3 cellular contexts compared by ENCODE assay signal in genomic region chr7:1641173-1641572, GRCh38.
TF ChIP-seq lines count a peak whose summit lies in the region.

No MANE protein-coding gene starts in this region.

TF ChIP-seq in A549, 52 proteins besides CTCF, POLR2A, EP300 and RAD21:
- no peak for TF ChIP-seq HDAC2 (IDR thresholded peaks at IDR 0.05)
- TF ChIP-seq EHMT2 (IDR thresholded peaks at IDR 0.05; ENCODE audit: low read depth) = no peak
- no peak for TF ChIP-seq SMC3 (IDR thresholded peaks at IDR 0.05)
- TF ChIP-seq KDM5A (IDR thresholded peaks at IDR 0.05) = no peak
- no peak for TF ChIP-seq TP53 (CRISPR knock-in tag; IDR thresholded peaks at IDR 0.05)
- no peak for TF ChIP-seq MAX (IDR thresholded peaks at IDR 0.05)
- no peak for TF ChIP-seq ATOH8 (CRISPR knock-in tag; IDR thresholded peaks at IDR 0.05; ENCODE audit: low read depth)
- TF ChIP-seq ZC3H11A (IDR thresholded peaks at IDR 0.05) = no peak
- TF ChIP-seq ELK1 (IDR thresholded peaks at IDR 0.05; ENCODE audit: low read depth, low read length) = no peak
- TF ChIP-seq FOXS1 (CRISPR knock-in tag; IDR thresholded peaks at IDR 0.05) = no peak
- no peak for TF ChIP-seq ZFP36 (IDR thresholded peaks at IDR 0.05; ENCODE audit: borderline replicate concordance, partially characterized antibody)

TF ChIP-seq in H1, 55 proteins besides CTCF, POLR2A, EP300 and RAD21:
- TF ChIP-seq USF2 (IDR thresholded peaks at IDR 0.05; ENCODE audit: low read length) (no peak), ASH2L (IDR thresholded peaks at IDR 0.05; ENCODE audit: low read length) (no peak), CBX8 (IDR thresholded peaks at IDR 0.05; ENCODE audit: borderline replicate concordance, low read depth, low read length) (no peak), SIX5 (IDR thresholded peaks at IDR 0.05; ENCODE audit: low read depth, low read length) (no peak), TAF1 (IDR thresholded peaks at IDR 0.05; ENCODE audit: low read depth, low read length) (no peak), RXRA (IDR thresholded peaks at IDR 0.05; ENCODE audit: insufficient read depth, low read depth, low read length) (no peak), RFX5 (IDR thresholded peaks at IDR 0.05; ENCODE audit: borderline replicate concordance, low read depth, low read length) (no peak), EZH2 (IDR thresholded peaks at IDR 0.05; ENCODE audit: low read depth, low read length, severe bottlenecking) (no peak)

TF ChIP-seq in HepG2, 621 proteins besides CTCF, POLR2A, EP300 and RAD21:
- TF ChIP-seq ZNF263 (CRISPR knock-in tag; IDR thresholded peaks at IDR 0.05) = no peak
- TF ChIP-seq AKAP8 (CRISPR knock-in tag; IDR thresholded peaks at IDR 0.05) = no peak
TF ChIP-seq in HepG2: peak in this region for 0.
